33 cellular contexts compared by ENCODE assay signal in genomic region chr10:27950165-27950564, GRCh38. TPM values are rescaled to one million over a fixed set of nuclear protein-coding genes. Genes with fewer than 3 reads are reported as not detected.
"Had no signal": no experiment of that assay in that cellular context is flagged by ENCODE, and none has a peak within 500 bp of the region (broad histone marks: within the 10 kb centered on the region; RNA-seq: fewer than 3 reads in every experiment).

No MANE protein-coding gene starts in this region.

- ATAC-seq: activated CD8-positive, alpha-beta T cell treated with anti-CD3 and anti-CD28 coated beads for 36 hours; activated naive CD4-positive, alpha-beta T cell treated with anti-CD3 and anti-CD28 coated beads, Interleukin-2, amount 50 U/mL, for 72 hours; activated T-cell treated with anti-CD3 and anti-CD28 coated beads, Interleukin-2, amount 50 U/mL, for 4 hours; esophagus mucosa; foreskin keratinocyte; gastrocnemius medialis; heart left ventricle; T-helper 17 cell had no signal

- H3K27me3 ChIP-seq: breast epithelium, cardiac muscle cell, colonic mucosa, gastrocnemius medialis, heart left ventricle had no signal

- H3K27ac ChIP-seq: breast epithelium, cardiac muscle cell, colonic mucosa, foreskin keratinocyte, gastrocnemius medialis, heart left ventricle, WERI-Rb-1 had no signal

- H3K36me3 ChIP-seq: breast epithelium, cardiac muscle cell, colonic mucosa, gastrocnemius medialis, heart left ventricle, WERI-Rb-1 had no signal

- H3K4me1 ChIP-seq: breast epithelium, colonic mucosa, foreskin keratinocyte, gastrocnemius medialis, heart left ventricle had no signal

- H3K9me3 ChIP-seq: breast epithelium, colonic mucosa, gastrocnemius medialis, heart left ventricle had no signal

- H3K36me3 Mint-ChIP-seq: activated naive CD4-positive, alpha-beta T cell treated with anti-CD3 and anti-CD28 coated beads, Interleukin-2, amount 10 ng/mL, durations not matched to agents 7 days and 5 days; activated naive CD4-positive, alpha-beta T cell treated with anti-CD3 and anti-CD28 coated beads, Interleukin-2, amount 50 U/mL, for 72 hours; activated naive CD8-positive, alpha-beta T cell treated with anti-CD3 and anti-CD28 coated beads, Interleukin-2, amount 10 ng/mL, durations not matched to agents 7 days and 5 days; brain had no signal

- H3K27me3 Mint-ChIP-seq: activated CD8-positive, alpha-beta T cell treated with anti-CD3 and anti-CD28 coated beads for 36 hours; brain had no signal

- DNase-seq: activated CD4-positive, alpha-beta T cell treated with anti-CD3 and anti-CD28 coated beads for 4 hours; activated CD4-positive, alpha-beta T cell treated with anti-CD3 and anti-CD28 coated beads, Interleukin-2, amount 10 ng/mL, durations not matched to agents 7 days and 5 days; activated CD4-positive, alpha-beta T cell treated with anti-CD3 and anti-CD28 coated beads, Interleukin-2, amount 50 U/mL, for 48 hours; activated CD4-positive, CD25-positive, alpha-beta regulatory T cell; activated CD4-positive, CD25-positive, alpha-beta regulatory T cell treated with anti-CD3 and anti-CD28 coated beads, Interleukin-2, amount 50 U/mL, for 72 hours; activated CD8-positive, alpha-beta memory T cell treated with anti-CD3 and anti-CD28 coated beads for 24 hours; activated CD8-positive, alpha-beta T cell treated with anti-CD3 and anti-CD28 coated beads for 36 hours; activated effector memory CD4-positive, alpha-beta T cell treated with anti-CD3 and anti-CD28 coated beads, Interleukin-2, amount 50 U/mL, for 16 hours; activated naive CD4-positive, alpha-beta T cell treated with anti-CD3 and anti-CD28 coated beads, Interleukin-2, amount 10 ng/mL, durations not matched to agents 7 days and 5 days; activated naive CD8-positive, alpha-beta T cell treated with anti-CD3 and anti-CD28 coated beads, Interleukin-2, amount 10 ng/mL, durations not matched to agents 7 days and 5 days; activated T-cell treated with anti-CD3 and anti-CD28 coated beads, Interleukin-2, amount 50 U/mL, for 4 hours; amniotic stem cell; anterior cingulate cortex; central memory CD4-positive, alpha-beta T cell; cerebellar nuclear complex; colonic mucosa; effector memory CD4-positive, alpha-beta T cell; endodermal cell; foreskin keratinocyte; gastrocnemius medialis; glutamatergic neuron; heart left ventricle; T-helper 1 cell; T-helper 17 cell; T1000; WERI-Rb-1 had no signal

- H3K4me3 ChIP-seq: breast epithelium, cardiac muscle cell, colonic mucosa, gastrocnemius medialis, heart left ventricle had no signal

- H3K4me3 Mint-ChIP-seq: activated CD4-positive, alpha-beta T cell treated with anti-CD3 and anti-CD28 coated beads, Interleukin-2, amount 10 ng/mL, durations not matched to agents 7 days and 5 days; activated CD8-positive, alpha-beta T cell treated with anti-CD3 and anti-CD28 coated beads for 36 hours; activated naive CD4-positive, alpha-beta T cell treated with anti-CD3 and anti-CD28 coated beads, Interleukin-2, amount 10 ng/mL, durations not matched to agents 7 days and 5 days; activated naive CD8-positive, alpha-beta T cell treated with anti-CD3 and anti-CD28 coated beads, Interleukin-2, amount 10 ng/mL, durations not matched to agents 7 days and 5 days; activated T-cell treated with anti-CD3 and anti-CD28 coated beads, Interleukin-2, amount 50 U/mL, for 4 hours; brain; endodermal cell; T-helper 17 cell; T-helper 2 cell treated with Interferon-gamma antibody and Interleukin-4, amounts not matched to agents 5 μg/mL and 100 μg/mL, for 36 hours had no signal

- H3K27ac Mint-ChIP-seq: activated CD4-positive, alpha-beta T cell treated with anti-CD3 and anti-CD28 coated beads, Interleukin-2, amount 10 ng/mL, durations not matched to agents 7 days and 5 days; activated CD8-positive, alpha-beta T cell treated with anti-CD3 and anti-CD28 coated beads for 36 hours; activated naive CD4-positive, alpha-beta T cell treated with anti-CD3 and anti-CD28 coated beads, Interleukin-2, amount 10 ng/mL, durations not matched to agents 7 days and 5 days; activated naive CD4-positive, alpha-beta T cell treated with anti-CD3 and anti-CD28 coated beads, Interleukin-2, amount 50 U/mL, for 72 hours; activated naive CD8-positive, alpha-beta T cell treated with anti-CD3 and anti-CD28 coated beads, Interleukin-2, amount 10 ng/mL, durations not matched to agents 7 days and 5 days; activated T-helper 2 cell treated with anti-CD3 and anti-CD28 coated beads, Interferon-gamma antibody, Interleukin-2, Interleukin-4, amounts not matched to agents 10 μg/mL and 5 μg/mL and 100 μg/mL, durations not matched to agents 14 hours and 24 hours and 36 hours; brain; T-helper 17 cell; T-helper 2 cell treated with Interferon-gamma antibody and Interleukin-4, amounts not matched to agents 5 μg/mL and 100 μg/mL, for 36 hours had no signal

- H3K4me1 Mint-ChIP-seq: activated CD4-positive, alpha-beta T cell treated with anti-CD3 and anti-CD28 coated beads, Interleukin-2, amount 10 ng/mL, durations not matched to agents 7 days and 5 days; activated naive CD4-positive, alpha-beta T cell treated with anti-CD3 and anti-CD28 coated beads, Interleukin-2, amount 10 ng/mL, durations not matched to agents 7 days and 5 days; endodermal cell; T-helper 17 cell had no signal

- H3K9me3 Mint-ChIP-seq: activated CD4-positive, alpha-beta T cell treated with anti-CD3 and anti-CD28 coated beads, Interleukin-2, amount 10 ng/mL, durations not matched to agents 7 days and 5 days; activated CD8-positive, alpha-beta T cell treated with anti-CD3 and anti-CD28 coated beads for 36 hours; activated naive CD4-positive, alpha-beta T cell treated with anti-CD3 and anti-CD28 coated beads, Interleukin-2, amount 10 ng/mL, durations not matched to agents 7 days and 5 days; activated naive CD4-positive, alpha-beta T cell treated with anti-CD3 and anti-CD28 coated beads, Interleukin-2, amount 50 U/mL, for 72 hours; activated naive CD8-positive, alpha-beta T cell treated with anti-CD3 and anti-CD28 coated beads, Interleukin-2, amount 10 ng/mL, durations not matched to agents 7 days and 5 days; activated T-cell treated with anti-CD3 and anti-CD28 coated beads, Interleukin-2, amount 50 U/mL, for 4 hours; activated T-helper 2 cell treated with anti-CD3 and anti-CD28 coated beads, Interferon-gamma antibody, Interleukin-2, Interleukin-4, amounts not matched to agents 10 μg/mL and 5 μg/mL and 100 μg/mL, durations not matched to agents 14 hours and 24 hours and 36 hours; brain; endodermal cell; T-helper 2 cell treated with Interferon-gamma antibody and Interleukin-4, amounts not matched to agents 5 μg/mL and 100 μg/mL, for 36 hours had no signal

RNA-seq across cellular contexts. Expression of gene ODAD2, which starts 48.7 kb away (rescaled TPM):
- total RNA-seq: activated CD4-positive, alpha-beta T cell treated with anti-CD3 and anti-CD28 coated beads, Interleukin-2, amount 10 ng/mL, durations not matched to agents 7 days and 5 days; activated naive CD8-positive, alpha-beta T cell treated with anti-CD3 and anti-CD28 coated beads, Interleukin-2, amount 10 ng/mL, durations not matched to agents 7 days and 5 days; activated T-helper 2 cell treated with anti-CD3 and anti-CD28 coated beads, Interferon-gamma antibody, Interleukin-2, Interleukin-4, amounts not matched to agents 10 μg/mL and 5 μg/mL and 100 μg/mL, durations not matched to agents 14 hours and 24 hours and 36 hours; gastrocnemius medialis had no signal
- polyA plus RNA-seq: heart left ventricle had no signal
